In the genomic region with DNA sequence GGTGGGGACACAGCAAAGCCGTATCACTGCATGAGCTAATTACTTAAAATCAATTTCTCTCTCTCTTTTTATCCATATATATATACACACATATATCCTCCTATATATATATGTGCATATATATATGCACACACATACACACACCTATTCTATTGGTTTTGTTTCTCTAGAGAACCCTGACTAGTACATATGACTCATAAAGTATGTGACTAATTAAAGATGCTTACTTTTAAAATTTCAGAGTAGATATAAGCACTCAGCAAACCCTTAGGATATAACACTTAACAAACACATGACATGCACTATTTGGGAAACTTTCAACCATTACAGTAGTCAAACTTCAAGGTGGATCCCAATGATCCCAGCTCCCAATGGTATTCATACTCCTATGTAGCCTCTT, we compare ENCODE assay signal across 19 cellular contexts.
DNase-seq lines count a peak whose midpoint lies in the region; ATAC-seq and TF ChIP-seq lines count a peak whose summit lies in the region.
"Had no signal": no experiment of that assay in that cellular context is flagged by ENCODE, and none has a peak within 500 bp of the region (broad histone marks: within the 10 kb centered on the region; RNA-seq: fewer than 3 reads in every experiment).

No MANE protein-coding gene starts in this region.

- H3K36me3 Mint-ChIP-seq in activated T-helper 1 cell treated with anti-CD3 and anti-CD28 coated beads, Interleukin-12 subunit alpha, Interleukin-12 subunit beta, Interleukin-2, Interleukin-4 antibody, amounts not matched to agents 30 ng/mL and 10 ng/mL and 1 ng/mL, durations not matched to agents 14 hours and 24 hours and 36 hours (ENCODE audit: low read depth), result no peaks in the 10 kb centered on the region
- H3K36me3 Mint-ChIP-seq: CD8-positive, alpha-beta T cell had no signal

- H3K27ac Mint-ChIP-seq in activated T-helper 1 cell treated with anti-CD3 and anti-CD28 coated beads, Interleukin-12 subunit alpha, Interleukin-12 subunit beta, Interleukin-2, Interleukin-4 antibody, amounts not matched to agents 30 ng/mL and 10 ng/mL and 1 ng/mL, durations not matched to agents 14 hours and 24 hours and 36 hours, result no peak overlapping the region
- H3K27ac Mint-ChIP-seq: B cell; CD4-positive, alpha-beta T cell; CD8-positive, alpha-beta T cell had no signal

- intact Hi-C loops in activated T-helper 1 cell treated with anti-CD3 and anti-CD28 coated beads, Interleukin-12 subunit alpha, Interleukin-12 subunit beta, Interleukin-2, Interleukin-4 antibody, amounts not matched to agents 30 ng/mL and 10 ng/mL and 1 ng/mL, durations not matched to agents 14 hours and 24 hours and 36 hours (cut with micrococcal nuclease), result no loop called here

- no peaks in the 10 kb centered on the region for H3K27me3 Mint-ChIP-seq in activated T-helper 1 cell treated with anti-CD3 and anti-CD28 coated beads, Interleukin-12 subunit alpha, Interleukin-12 subunit beta, Interleukin-2, Interleukin-4 antibody, amounts not matched to agents 30 ng/mL and 10 ng/mL and 1 ng/mL, durations not matched to agents 14 hours and 24 hours and 36 hours (ENCODE audit: insufficient read depth)
- H3K27me3 Mint-ChIP-seq: B cell; CD4-positive, alpha-beta T cell had no signal

- no peak overlapping the region for H3K4me3 Mint-ChIP-seq in activated T-helper 1 cell treated with anti-CD3 and anti-CD28 coated beads, Interleukin-12 subunit alpha, Interleukin-12 subunit beta, Interleukin-2, Interleukin-4 antibody, amounts not matched to agents 30 ng/mL and 10 ng/mL and 1 ng/mL, durations not matched to agents 14 hours and 24 hours and 36 hours
- H3K4me3 Mint-ChIP-seq: B cell; CD4-positive, alpha-beta T cell; CD8-positive, alpha-beta T cell had no signal

- TF ChIP-seq CTCF in epithelial cell of esophagus (IDR thresholded peaks at IDR 0.05; ENCODE audit: insufficient read depth, low read depth, low read length, missing control alignments), result no peak
- no peak for TF ChIP-seq CTCF in foreskin keratinocyte (conservative IDR thresholded peaks at IDR 0.05)
- no peak for TF ChIP-seq CTCF in GM10266 (IDR thresholded peaks at IDR 0.05; ENCODE audit: control insufficient read depth, insufficient read depth, low read depth, missing control alignments)

- ATAC-seq in foreskin keratinocyte, result peak; percentile 87
- ATAC-seq: A549; CD8-positive, alpha-beta T cell had no signal

- H3K27me3 ChIP-seq in foreskin keratinocyte, result no peaks in the 10 kb centered on the region
- H3K27me3 ChIP-seq: BLaER1 treated with 17β-estradiol and CSF1 and Interleukin-3, amounts not matched to agents 10 nM and 100 nM had no signal

- H3K4me3 ChIP-seq in epithelial cell of esophagus (ENCODE audit: low read length), result no peak overlapping the region
- H3K4me3 ChIP-seq: A549; BLaER1 treated with 17β-estradiol and CSF1 and Interleukin-3, amounts not matched to agents 10 nM and 100 nM had no signal

- no peaks in the 10 kb centered on the region for H3K4me1 ChIP-seq in foreskin keratinocyte
- H3K4me1 ChIP-seq: A549; BLaER1 treated with 17β-estradiol and CSF1 and Interleukin-3, amounts not matched to agents 10 nM and 100 nM; Caco-2 had no signal

- no peak overlapping the region for H3K27ac ChIP-seq in foreskin keratinocyte
- H3K27ac ChIP-seq: 22Rv1; A549; BLaER1 treated with 17β-estradiol and CSF1 and Interleukin-3, amounts not matched to agents 10 nM and 100 nM; C4-2B had no signal

- peaks cover 19% of the 10 kb centered on the region for H3K9me3 Mint-ChIP-seq in activated T-helper 1 cell treated with anti-CD3 and anti-CD28 coated beads, Interleukin-12 subunit alpha, Interleukin-12 subunit beta, Interleukin-2, Interleukin-4 antibody, amounts not matched to agents 30 ng/mL and 10 ng/mL and 1 ng/mL, durations not matched to agents 14 hours and 24 hours and 36 hours
- H3K9me3 Mint-ChIP-seq: CD4-positive, alpha-beta T cell had no signal

- no peaks in the 10 kb centered on the region for H3K4me1 Mint-ChIP-seq in activated T-helper 1 cell treated with anti-CD3 and anti-CD28 coated beads, Interleukin-12 subunit alpha, Interleukin-12 subunit beta, Interleukin-2, Interleukin-4 antibody, amounts not matched to agents 30 ng/mL and 10 ng/mL and 1 ng/mL, durations not matched to agents 14 hours and 24 hours and 36 hours (ENCODE audit: low read depth)
- H3K4me1 Mint-ChIP-seq: B cell had no signal

- DNase-seq in ELR (ENCODE audit: low read depth), result peak; percentile 2
- peak; percentile 4 for DNase-seq in RKO (ENCODE audit: low spot score)
- peak; percentile 33 for DNase-seq in epithelial cell of esophagus (ENCODE audit: low read depth)
- peak in 1 of 2 donors; percentile 32 for DNase-seq in foreskin keratinocyte
- no peak for DNase-seq in GM10266 (ENCODE audit: extremely low spot score)
- DNase-seq in NCI-H345 treated with DMSO at 0.1 percent for 48 hours (lab: John Stamatoyannopoulos, UW; ENCODE audit: unreplicated experiment), result no peak
- DNase-seq in activated T-helper 1 cell treated with anti-CD3 and anti-CD28 coated beads, Interleukin-12 subunit alpha, Interleukin-12 subunit beta, Interleukin-2, Interleukin-4 antibody, amounts not matched to agents 30 ng/mL and 10 ng/mL and 1 ng/mL, durations not matched to agents 14 hours and 24 hours and 36 hours (ENCODE audit: low spot score), result no peak
- DNase-seq: AML-193; Caco-2; Calu3; CD4-positive, alpha-beta T cell; CD8-positive, alpha-beta T cell; DMS79 treated with DMSO at 0.1 percent for 48 hours; GDM1 had no signal

Comparison
In these comparisons a context has a peak if more than half of its experiments do, and no peak if none do; other contexts are left out.
1. DNase-seq: peak in ELR (single experiment), RKO (single experiment) and epithelial cell of esophagus (single experiment); none in GM10266 (single experiment), NCI-H345 treated with DMSO at 0.1 percent for 48 hours (single experiment) and activated T-helper 1 cell treated with anti-CD3 and anti-CD28 coated beads, Interleukin-12 subunit alpha, Interleukin-12 subunit beta, Interleukin-2, Interleukin-4 antibody, amounts not matched to agents 30 ng/mL and 10 ng/mL and 1 ng/mL, durations not matched to agents 14 hours and 24 hours and 36 hours (single experiment).